8 cellular contexts compared by ENCODE assay signal in genomic region chr22:38843201-38843715, GRCh38. TPM values are rescaled to one million over a fixed set of nuclear protein-coding genes. Genes with fewer than 3 reads are reported as not detected.
DNase-seq lines count a peak whose midpoint lies in the region; ATAC-seq and TF ChIP-seq lines count a peak whose summit lies in the region.

No MANE protein-coding gene starts in this region.

- peak overlapping the region; percentile 7 for H3K4me3 ChIP-seq in fibroblast of villous mesenchyme (ENCODE audit: low read depth, low read length)
- H3K4me3 ChIP-seq in neuronal stem cell (ENCODE audit: low read length in 2 of 2): peak overlapping the region; percentile 43 to 80
- peak overlapping the region in 3 of 4 donors; percentile 42 to 60 (median 51) for H3K4me3 ChIP-seq in tibial nerve

- H2BK12ac ChIP-seq in neuronal stem cell (ENCODE audit: low read length): peak overlapping the region; percentile 88

- H4K91ac ChIP-seq in neuronal stem cell (ENCODE audit: low read depth, low read length, poor library complexity): no peak overlapping the region

- H3K36me3 ChIP-seq in neuronal stem cell (replicated peaks in 1 of 2; ENCODE audit: control insufficient read depth in 2 of 2, insufficient read depth in 2 of 2, low read length in 2 of 2) (no peaks in the 10 kb centered on the region), tibial nerve (no peaks in the 10 kb centered on the region)

- peak overlapping the region; percentile 69 for H3K27ac Mint-ChIP-seq in activated T-helper 17 cell treated with anti-CD3 and anti-CD28 coated beads, Interleukin-2, amount 50 U/mL, for 72 hours

- H3K27ac ChIP-seq in neuronal stem cell (replicated peaks; ENCODE audit: low read length): no peak overlapping the region
- H3K27ac ChIP-seq in tibial nerve: peak overlapping the region in 2 of 4 donors; percentile 53 to 68

- H3K9me3 Mint-ChIP-seq in activated T-helper 17 cell treated with anti-CD3 and anti-CD28 coated beads, Interleukin-2, amount 50 U/mL, for 72 hours: no peaks in the 10 kb centered on the region

- H3K4me3 Mint-ChIP-seq in activated T-helper 17 cell treated with anti-CD3 and anti-CD28 coated beads, Interleukin-2, amount 50 U/mL, for 72 hours: peak overlapping the region; percentile 84

- peak; percentile 36 for TF ChIP-seq CTCF in fibroblast of villous mesenchyme (IDR thresholded peaks at IDR 0.05; ENCODE audit: insufficient read depth, low read depth, low read length)
- peak; percentile 25 to 64 (median 45) for TF ChIP-seq CTCF in tibial nerve (IDR thresholded peaks at IDR 0.05)

- peaks cover 4% of the 10 kb centered on the region for H3K79me1 ChIP-seq in neuronal stem cell (ENCODE audit: low read depth, low read length)

- H2AK5ac ChIP-seq in neuronal stem cell (ENCODE audit: low read depth, low read length): peak overlapping the region; percentile 60

- peaks cover 17% of the 10 kb centered on the region for H3K4me1 Mint-ChIP-seq in activated T-helper 17 cell treated with anti-CD3 and anti-CD28 coated beads, Interleukin-2, amount 50 U/mL, for 72 hours

- DNase-seq in SHP77 (lab: John Stamatoyannopoulos, UW) (peak; percentile 33 to 54), SHP77 treated with DMSO at 0.1 percent for 48 hours (lab: John Stamatoyannopoulos, UW) (no peak), NCI-H748 (lab: John Stamatoyannopoulos, UW; ENCODE audit: unreplicated experiment) (peak; percentile 78), fibroblast of villous mesenchyme (ENCODE audit: low read depth) (peak; percentile 73), neuronal stem cell (ENCODE audit: low spot score) (peak; percentile 56), tibial nerve (ENCODE audit: low spot score in 2 of 2) (no peak)

- H3K27me3 Mint-ChIP-seq in activated T-helper 17 cell treated with anti-CD3 and anti-CD28 coated beads, Interleukin-2, amount 50 U/mL, for 72 hours: peaks cover 17% of the 10 kb centered on the region

- WGBS in neuronal stem cell (ENCODE audit: extremely low coverage in 2 of 2, insufficient read length in 2 of 2, insufficient replicate concordance in 1 of 2), 2 donors: no CpG with 5 or more reads among the region's 81 CpGs
- 0 to 2% methylated on average over 12 to 25 of the region's 81 CpGs for WGBS in tibial nerve, 2 donors

- peak overlapping the region; percentile 90 for H3K4me2 ChIP-seq in neuronal stem cell (ENCODE audit: insufficient read depth, low read length, poor library complexity, severe bottlenecking)

- H3K27me3 ChIP-seq in neuronal stem cell (ENCODE audit: control insufficient read depth in 3 of 3, insufficient read depth in 3 of 3, low read depth in 1 of 3, low read length in 3 of 3) (peaks cover 3 to 83% (median 36%) of the 10 kb centered on the region in 3 experiments), tibial nerve (peaks cover 0 to 47% of the 10 kb centered on the region in 2 donors)

- H2BK5ac ChIP-seq in neuronal stem cell (ENCODE audit: low read length): no peak overlapping the region

- H2BK120ac ChIP-seq in neuronal stem cell (ENCODE audit: low read depth, low read length): no peak overlapping the region

- H4K8ac ChIP-seq in neuronal stem cell (ENCODE audit: low read depth, low read length): no peak overlapping the region

- peak overlapping the region; percentile 98 for H3K18ac ChIP-seq in neuronal stem cell (ENCODE audit: low read length)

- TF ChIP-seq POLR2A in tibial nerve (IDR thresholded peaks at IDR 0.05): no peak

- H2AFZ ChIP-seq in neuronal stem cell (ENCODE audit: low read length): peak overlapping the region; percentile 92

- peak; percentile 87 for ATAC-seq in activated T-helper 17 cell treated with anti-CD3 and anti-CD28 coated beads, Interleukin-2, amount 50 U/mL, for 72 hours (replicated peaks)
- ATAC-seq in HG03039 (IDR thresholded peaks at IDR 0.05; ENCODE audit: unreplicated experiment): no peak

- no peaks in the 10 kb centered on the region for H3K4me1 ChIP-seq in neuronal stem cell (ENCODE audit: control insufficient read depth in 2 of 2, insufficient read depth in 1 of 2, low read depth in 1 of 2, low read length in 2 of 2)
- H3K4me1 ChIP-seq in tibial nerve: peaks cover 0 to 18% (median 3%) of the 10 kb centered on the region in 4 donors

- H3K36me3 Mint-ChIP-seq in activated T-helper 17 cell treated with anti-CD3 and anti-CD28 coated beads, Interleukin-2, amount 50 U/mL, for 72 hours (ENCODE audit: low read depth): peaks cover 5% of the 10 kb centered on the region

- H2BK15ac ChIP-seq in neuronal stem cell (ENCODE audit: low read length): peak overlapping the region; percentile 60

- peak overlapping the region; percentile 69 for H3K23ac ChIP-seq in neuronal stem cell (ENCODE audit: low read depth, low read length, poor library complexity)

- no peak overlapping the region for H3K4ac ChIP-seq in neuronal stem cell (ENCODE audit: low read length)

- H3K9ac ChIP-seq in neuronal stem cell (ENCODE audit: low read depth, low read length, poor library complexity): peak overlapping the region; percentile 79

- H3K9me3 ChIP-seq in neuronal stem cell (replicated peaks in 1 of 2; ENCODE audit: control insufficient read depth in 2 of 2, insufficient read depth in 1 of 2, low read depth in 1 of 2, low read length in 2 of 2) (no peaks in the 10 kb centered on the region), tibial nerve (no peaks in the 10 kb centered on the region)

- no peak for TF ChIP-seq EP300 in tibial nerve (IDR thresholded peaks at IDR 0.05)

- peak overlapping the region; percentile 44 for H3K14ac ChIP-seq in neuronal stem cell (ENCODE audit: low read length)

RNA-seq across cellular contexts. Expression of gene NPTXR, which starts 0.6 kb away (rescaled TPM):
- total RNA-seq in activated T-helper 17 cell treated with anti-CD3 and anti-CD28 coated beads, Interleukin-2, amount 50 U/mL, for 72 hours: under 1 TPM; 0.77 to 0.82 TPM
- total RNA-seq in fibroblast of villous mesenchyme (0.64 and 0.86 TPM in 2 replicates), tibial nerve (10 to 100 TPM in 1 of 4 donors, 1 to 10 TPM in 3; 7.5 to 12.3 (median 8.4) TPM)
- polyA plus RNA-seq in neuronal stem cell (2013, experiment 1 of 2): 3.7 TPM
- polyA plus RNA-seq in neuronal stem cell (2013, experiment 2 of 2): 3.7 TPM

RNA-seq across cellular contexts. Expression of gene CBX6, which starts 28.8 kb away (rescaled TPM):
- 10 to 100 TPM; 60.1 to 62.9 TPM for total RNA-seq in activated T-helper 17 cell treated with anti-CD3 and anti-CD28 coated beads, Interleukin-2, amount 50 U/mL, for 72 hours
- total RNA-seq in fibroblast of villous mesenchyme (57.7 and 66.5 TPM in 2 replicates), tibial nerve (10 to 100 TPM; 50.0 to 78.0 (median 56.8) TPM)
- polyA plus RNA-seq in neuronal stem cell (2013, experiment 1 of 2): 12.0 TPM
- polyA plus RNA-seq in neuronal stem cell (2013, experiment 2 of 2): 12.4 TPM

RNA-seq across cellular contexts. Expression of gene DNAL4, which starts 49.3 kb away (rescaled TPM):
- 1 to 10 TPM; 5.0 to 5.2 TPM for total RNA-seq in activated T-helper 17 cell treated with anti-CD3 and anti-CD28 coated beads, Interleukin-2, amount 50 U/mL, for 72 hours
- total RNA-seq in fibroblast of villous mesenchyme (10.3 and 11.2 TPM in 2 replicates), tibial nerve (10 to 100 TPM; 14.7 to 17.7 (median 17.1) TPM)
- 23.4 TPM for polyA plus RNA-seq in neuronal stem cell (2013, experiment 1 of 2)
- 22.3 TPM for polyA plus RNA-seq in neuronal stem cell (2013, experiment 2 of 2)

Comparison
In these comparisons a context has a peak if more than half of its experiments do, and no peak if none do; other contexts are left out.
1. DNase-seq: peak in SHP77 (2 of 2), NCI-H748 (single experiment), fibroblast of villous mesenchyme (single experiment) and neuronal stem cell (single experiment); none in SHP77 treated with DMSO at 0.1 percent for 48 hours (single experiment) and tibial nerve (0 of 2).
2. H3K4me3 ChIP-seq: peak in every context shown above with its lines; median percentile 62 in neuronal stem cell; 51 in tibial nerve; 7 in fibroblast of villous mesenchyme.